ENCODE assay signal across 23 cellular contexts in the genomic region with DNA sequence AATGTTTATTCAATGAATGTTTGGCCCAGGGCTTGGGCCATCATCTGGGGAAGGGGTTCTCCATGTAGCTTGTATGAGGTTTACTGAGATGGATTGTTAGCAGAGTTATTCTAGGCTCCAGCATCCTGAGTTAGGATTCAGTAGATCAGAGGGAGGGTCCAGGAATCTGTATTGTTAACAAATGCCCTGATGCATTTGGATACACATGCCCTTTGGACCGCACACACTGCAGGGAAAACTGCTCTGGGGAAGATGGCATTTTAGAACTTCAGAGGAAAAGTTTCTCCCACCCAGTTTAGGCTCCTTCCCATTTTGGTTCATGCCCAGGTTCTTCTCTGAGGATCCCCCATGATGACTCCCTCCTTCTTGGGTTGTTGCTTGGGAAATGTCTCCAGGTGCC.
DNase-seq lines count a peak whose midpoint lies in the region; ATAC-seq, FAIRE-seq and TF ChIP-seq lines count a peak whose summit lies in the region.
"Had no signal": no experiment of that assay in that cellular context is flagged by ENCODE, and none has a peak within 500 bp of the region (broad histone marks: within the 10 kb centered on the region; RNA-seq: fewer than 3 reads in every experiment).

No MANE protein-coding gene starts in this region.

- H3K4me2 ChIP-seq in A549 = peak overlapping the region; percentile 19; the same call in 1 of the 3 replicates
- H3K4me2 ChIP-seq in hepatocyte = no peak overlapping the region
- no peak overlapping the region for H3K4me2 ChIP-seq in HepG2 (ENCODE audit: low read depth, low read length)
- no peak overlapping the region for H3K4me2 ChIP-seq in GM23248 (ENCODE audit: unreplicated experiment)
- H3K4me2 ChIP-seq: BLaER1 had no signal

- TF ChIP-seq CTCF in A549 (IDR thresholded peaks at IDR 0.05) = no peak
- TF ChIP-seq CTCF in hepatocyte (IDR thresholded peaks at IDR 0.05; ENCODE audit: poor library complexity) = no peak
- TF ChIP-seq CTCF in HepG2 (CRISPR knock-in tag; IDR thresholded peaks at IDR 0.05) = no peak
- no peak for TF ChIP-seq CTCF in mucosa of descending colon (IDR thresholded peaks at IDR 0.05)

- ATAC-seq in A549 = no peak
- ATAC-seq in HepG2 = peak; percentile 83
- ATAC-seq in mucosa of descending colon = peak; percentile 60
- no peak for ATAC-seq in GM21723 (IDR thresholded peaks at IDR 0.05; ENCODE audit: unreplicated experiment)

- H3K27ac ChIP-seq in A549 (no peak overlapping the region), hepatocyte (peak overlapping the region; percentile 20), HepG2 (ENCODE audit: extremely low read length, insufficient read depth, low read length) (no peak overlapping the region), GM23248 (no peak overlapping the region)
- H3K27ac ChIP-seq: 22Rv1, BLaER1 had no signal

- H3K36me3 ChIP-seq in hepatocyte (replicated peaks; ENCODE audit: insufficient read depth, low read depth) (no peaks in the 10 kb centered on the region), HepG2 (replicated peaks in 1 of 2; ENCODE audit: control insufficient read depth in 1 of 2, insufficient read depth in 2 of 2, low read length in 2 of 2) (no peaks in the 10 kb centered on the region), mucosa of descending colon (ENCODE audit: low read depth) (no peaks in the 10 kb centered on the region), GM23248 (ENCODE audit: low read depth) (no peaks in the 10 kb centered on the region)
- H3K36me3 ChIP-seq: BE2C, BLaER1 had no signal

- no peak for TF ChIP-seq EP300 in A549 (IDR thresholded peaks at IDR 0.05)
- no peak for TF ChIP-seq EP300 in HepG2 (IDR thresholded peaks at IDR 0.05; ENCODE audit: low read depth in 2 of 2, low read length in 2 of 2)
- no peak for TF ChIP-seq EP300 in HepG2 (CRISPR knock-in tag; IDR thresholded peaks at IDR 0.05; ENCODE audit: borderline replicate concordance)

- TF ChIP-seq RAD21 in A549 (conservative IDR thresholded peaks at IDR 0.05 in 1 of 2, IDR thresholded peaks at IDR 0.05 in 1 of 2) (no peak), HepG2 (CRISPR knock-in tag; IDR thresholded peaks at IDR 0.05) (no peak)

- TF ChIP-seq POLR2A in A549 (IDR thresholded peaks at IDR 0.05; ENCODE audit: low read length) (no peak), HepG2 (IDR thresholded peaks at IDR 0.05; ENCODE audit: insufficient read depth in 1 of 2, low read depth in 2 of 2, low read length in 2 of 2) (no peak)

- H4K20me1 ChIP-seq in hepatocyte (ENCODE audit: insufficient read depth, poor library complexity, severe bottlenecking) = no peaks in the 10 kb centered on the region
- H4K20me1 ChIP-seq in HepG2 (ENCODE audit: insufficient read depth, low read length) = no peaks in the 10 kb centered on the region
- H4K20me1 ChIP-seq in GM23248 (ENCODE audit: insufficient read depth) = no peaks in the 10 kb centered on the region
- H4K20me1 ChIP-seq: BLaER1 had no signal

- H3K79me2 ChIP-seq in hepatocyte (no peaks in the 10 kb centered on the region), HepG2 (ENCODE audit: insufficient read depth, low read length) (no peaks in the 10 kb centered on the region), GM23248 (ENCODE audit: insufficient read depth) (no peaks in the 10 kb centered on the region)

- POLR2A ChIA-PET in A549 (lab: Yijun Ruan, JAX) = no interaction called here
- POLR2A ChIA-PET in HepG2 (lab: Yijun Ruan, JAX) = no interaction called here

- peaks cover 17% of the 10 kb centered on the region for H3K4me1 ChIP-seq in A549
- peaks cover 10% of the 10 kb centered on the region for H3K4me1 ChIP-seq in hepatocyte (ENCODE audit: insufficient read depth)
- H3K4me1 ChIP-seq in HepG2 (ENCODE audit: insufficient read depth, low read length) = peaks cover 11% of the 10 kb centered on the region
- no peaks in the 10 kb centered on the region for H3K4me1 ChIP-seq in mucosa of descending colon (ENCODE audit: low read depth)
- no peaks in the 10 kb centered on the region for H3K4me1 ChIP-seq in GM23248 (ENCODE audit: insufficient read depth)
- H3K4me1 ChIP-seq: BE2C, BLaER1 had no signal

- H3F3A ChIP-seq in GM23248 (ENCODE audit: insufficient read depth) = no peaks in the 10 kb centered on the region

- DNase-seq in A549 (ENCODE audit: low read depth in 1 of 2, low spot score in 1 of 2) (no peak), hepatocyte (ENCODE audit: low spot score) (no peak), HepG2 (ENCODE audit: low spot score) (peak; percentile 19), mucosa of descending colon (no peak), COR-L47 (lab: John Stamatoyannopoulos, UW) (no peak), GM23248 (no peak)
- DNase-seq: ACHN; BE2C; C1 segment of cervical spinal cord; Calu3; CD4-positive, alpha-beta memory T cell; CD4-positive, CD25-positive, alpha-beta regulatory T cell; CD8-positive, alpha-beta memory T cell; DMS79 treated with DMSO at 0.1 percent for 48 hours; GF-D8 had no signal

- BruUV-seq in HepG2 (replicated peaks; lab: Mats Ljungman, UMichigan) = no TSS peak

- no peak overlapping the region for H3K9ac ChIP-seq in HepG2 (ENCODE audit: insufficient read depth, low read depth, low read length)
- no peak overlapping the region for H3K9ac ChIP-seq in GM23248
- H3K9ac ChIP-seq: BLaER1 had no signal

- H3K9me2 ChIP-seq in hepatocyte (replicated peaks; ENCODE audit: insufficient read depth) (no peaks in the 10 kb centered on the region), GM23248 (ENCODE audit: insufficient read depth) (no peaks in the 10 kb centered on the region)

- in situ Hi-C loops in HepG2 (cut with HindIII; ENCODE audit: extremely low pct_ligation_motif_present, low pct_unique_long_range_greater_than_20kb) = no loop called here
- in situ Hi-C loops in GM23248 (cut with MboI) = no loop called here

- CTCF ChIA-PET in A549 (lab: Yijun Ruan, JAX) (no interaction called here), HepG2 (lab: Yijun Ruan, JAX; ENCODE audit: low intra/inter-chr PET ratio, low total read pairs) (no interaction called here)

- intact Hi-C loops in HepG2 (cut with micrococcal nuclease; ENCODE audit: unreplicated experiment) (no loop called here), mucosa of descending colon (cut with DNase I, micrococcal nuclease) (no loop called here)

- 67% methylated on average over 1 of the region's 1 CpG for WGBS in A549 (ENCODE audit: missing lambda C conversion rate)
- WGBS in hepatocyte (ENCODE audit: low lambda C conversion rate, missing lambda C conversion rate) = 88% methylated on average over 1 of the region's 1 CpG
- WGBS in HepG2 (ENCODE audit: low lambda C conversion rate) = 9% methylated on average over 1 of the region's 1 CpG
- WGBS in GM23248 (ENCODE audit: low coverage in 1 of 2, low lambda C conversion rate in 2 of 2, missing lambda C conversion rate in 2 of 2), 2 experiments = 73 to 86% methylated on average over 1 of the region's 1 CpG

- no peaks in the 10 kb centered on the region for H3K27me3 ChIP-seq in hepatocyte
- no peaks in the 10 kb centered on the region; a peak in 1 of 5 replicates for H3K27me3 ChIP-seq in HepG2 (ENCODE audit: control insufficient read depth in 1 of 2, insufficient read depth in 2 of 2, low read length in 2 of 2)
- peaks cover 12% of the 10 kb centered on the region; the same call in 1 of the 2 replicates for H3K27me3 ChIP-seq in GM23248 (replicated peaks; ENCODE audit: insufficient read depth)
- H3K27me3 ChIP-seq: BE2C, BLaER1 had no signal

- H3K4me3 ChIP-seq in A549 (no peak overlapping the region), hepatocyte (no peak overlapping the region), HepG2 (replicated peaks in 1 of 3; ENCODE audit: insufficient read depth in 1 of 3, low read depth in 2 of 3, low read length in 3 of 3) (no peak overlapping the region), mucosa of descending colon (no peak overlapping the region), GM23248 (no peak overlapping the region)
- H3K4me3 ChIP-seq: BLaER1 had no signal

- no peaks in the 10 kb centered on the region for H3K9me3 ChIP-seq in A549
- H3K9me3 ChIP-seq in hepatocyte (ENCODE audit: low read depth) = no peaks in the 10 kb centered on the region
- H3K9me3 ChIP-seq in HepG2 (ENCODE audit: low read length) = no peaks in the 10 kb centered on the region
- H3K9me3 ChIP-seq in mucosa of descending colon = no peaks in the 10 kb centered on the region
- H3K9me3 ChIP-seq in GM23248 (ENCODE audit: low read depth) = no peaks in the 10 kb centered on the region
- H3K9me3 ChIP-seq: BE2C, BLaER1, Caco-2 had no signal

- H2AFZ ChIP-seq in hepatocyte (no peak overlapping the region), HepG2 (ENCODE audit: low read length) (no peak overlapping the region), GM23248 (no peak overlapping the region)

- no peak for FAIRE-seq in A549 (lab: Jason Lieb, UNC)
- FAIRE-seq in HepG2 (lab: Jason Lieb, UNC) = no peak
- FAIRE-seq: D721Med, G401.6, GM12891, GM19239 had no signal

TF ChIP-seq in A549, 52 proteins besides CTCF, POLR2A, EP300 and RAD21 (continues in another document):
- TF ChIP-seq BHLHE40 (IDR thresholded peaks at IDR 0.05; ENCODE audit: low read depth, low read length) = no peak
- TF ChIP-seq, protein P1, sequence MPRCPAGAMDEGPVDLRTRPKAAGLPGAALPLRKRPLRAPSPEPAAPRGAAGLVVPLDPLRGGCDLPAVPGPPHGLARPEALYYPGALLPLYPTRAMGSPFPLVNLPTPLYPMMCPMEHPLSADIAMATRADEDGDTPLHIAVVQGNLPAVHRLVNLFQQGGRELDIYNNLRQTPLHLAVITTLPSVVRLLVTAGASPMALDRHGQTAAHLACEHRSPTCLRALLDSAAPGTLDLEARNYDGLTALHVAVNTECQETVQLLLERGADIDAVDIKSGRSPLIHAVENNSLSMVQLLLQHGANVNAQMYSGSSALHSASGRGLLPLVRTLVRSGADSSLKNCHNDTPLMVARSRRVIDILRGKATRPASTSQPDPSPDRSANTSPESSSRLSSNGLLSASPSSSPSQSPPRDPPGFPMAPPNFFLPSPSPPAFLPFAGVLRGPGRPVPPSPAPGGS (IDR thresholded peaks at IDR 0.05) = no peak
- TF ChIP-seq NR3C1 (IDR thresholded peaks at IDR 0.05) = no peak
- no peak for TF ChIP-seq HOXA7 (CRISPR knock-in tag; IDR thresholded peaks at IDR 0.05)
- TF ChIP-seq RARB (CRISPR knock-in tag; IDR thresholded peaks at IDR 0.05) = no peak

TF ChIP-seq in HepG2, 621 proteins besides CTCF, POLR2A, EP300 and RAD21:
- TF ChIP-seq HNF4A (CRISPR knock-in tag; IDR thresholded peaks at IDR 0.05) = peak; percentile 42; the same call in 1 of the 2 replicates
- TF ChIP-seq KLF9 (CRISPR knock-in tag; IDR thresholded peaks at IDR 0.05; ENCODE audit: low read depth) = no peak

Comparison
In these comparisons a context has a peak if more than half of its experiments do, and no peak if none do; other contexts are left out.
1. ATAC-seq: peak in HepG2 (single experiment) and mucosa of descending colon (single experiment); none in A549 (0 of 2) and GM21723 (single experiment).